12 cellular contexts compared by ENCODE assay signal in genomic region chr4:56619160-56619559, GRCh38.
DNase-seq lines count a peak whose midpoint lies in the region; ATAC-seq and TF ChIP-seq lines count a peak whose summit lies in the region.
"Had no signal": no experiment of that assay in that cellular context is flagged by ENCODE, and none has a peak within 500 bp of the region (broad histone marks: within the 10 kb centered on the region; RNA-seq: fewer than 3 reads in every experiment).

No MANE protein-coding gene starts in this region.

- peak; percentile 45 for DNase-seq in activated CD4-positive, alpha-beta T cell treated with anti-CD3 and anti-CD28 coated beads, Interleukin-2, amount 10 ng/mL, durations not matched to agents 24 days and 14 days
- DNase-seq in activated CD4-positive, alpha-beta T cell treated with anti-CD3 and anti-CD28 coated beads, Interleukin-2, amount 50 U/mL, for 1 hour, result no peak
- peak; percentile 37 for DNase-seq in adipocyte (ENCODE audit: low read depth)
- no peak for DNase-seq in retinal pigment epithelial cell (ENCODE audit: low read depth)
- no peak for DNase-seq in esophagus squamous epithelium (lab: John Stamatoyannopoulos, UW)
- DNase-seq in stimulated activated CD4-positive, alpha-beta T cell treated with anti-CD3 and anti-CD28 coated beads, Interleukin-15, amount 100 ng/mL, for 24 hours, result no peak
- DNase-seq: spleen had no signal

- H3K36me3 ChIP-seq in adipocyte (ENCODE audit: control insufficient read depth, insufficient read depth, low read length, severe bottlenecking) (no peaks in the 10 kb centered on the region), esophagus squamous epithelium (no peaks in the 10 kb centered on the region)
- H3K36me3 ChIP-seq: spleen had no signal

- intact Hi-C loops in activated CD4-positive, alpha-beta T cell treated with anti-CD3 and anti-CD28 coated beads, Interleukin-2, amount 10 ng/mL, durations not matched to agents 24 days and 14 days (cut with micrococcal nuclease), result no loop called here
- intact Hi-C loops in esophagus squamous epithelium (cut with DNase I), result no loop called here

- 25 to 34% methylated on average over 2 of the region's 2 CpGs for WGBS in esophagus squamous epithelium, 2 donors

- no peaks in the 10 kb centered on the region for H3K36me3 Mint-ChIP-seq in activated CD4-positive, alpha-beta T cell treated with anti-CD3 and anti-CD28 coated beads, Interleukin-2, amount 10 ng/mL, durations not matched to agents 24 days and 14 days (ENCODE audit: low read depth)

- peaks cover 17% of the 10 kb centered on the region for H3K27me3 Mint-ChIP-seq in activated CD4-positive, alpha-beta T cell treated with anti-CD3 and anti-CD28 coated beads, Interleukin-2, amount 10 ng/mL, durations not matched to agents 24 days and 14 days

- H3K4me1 Mint-ChIP-seq in activated CD4-positive, alpha-beta T cell treated with anti-CD3 and anti-CD28 coated beads, Interleukin-2, amount 10 ng/mL, durations not matched to agents 24 days and 14 days, result peaks cover 3% of the 10 kb centered on the region

- H3K27me3 ChIP-seq in adipocyte (replicated peaks; ENCODE audit: control insufficient read depth, insufficient read depth, low read length) (peaks cover 23% of the 10 kb centered on the region), esophagus squamous epithelium (peaks cover 0 to 10% (median 0%) of the 10 kb centered on the region in 4 donors)
- H3K27me3 ChIP-seq: spleen had no signal

- H3K4me1 ChIP-seq in adipocyte (ENCODE audit: control insufficient read depth, insufficient read depth, low read length) (no peaks in the 10 kb centered on the region), esophagus squamous epithelium (peaks cover 0 to 52% (median 8%) of the 10 kb centered on the region in 3 donors)
- H3K4me1 ChIP-seq: spleen had no signal

- no peak overlapping the region for H3K27ac ChIP-seq in esophagus squamous epithelium
- H3K27ac ChIP-seq: spleen had no signal

- ATAC-seq in HG03280 (IDR thresholded peaks at IDR 0.05; ENCODE audit: unreplicated experiment), result peak; percentile 82
- no peak for ATAC-seq in HG02973 (IDR thresholded peaks at IDR 0.05; ENCODE audit: unreplicated experiment)
- ATAC-seq: K562 had no signal

- H3K9me3 Mint-ChIP-seq in activated CD4-positive, alpha-beta T cell treated with anti-CD3 and anti-CD28 coated beads, Interleukin-2, amount 10 ng/mL, durations not matched to agents 24 days and 14 days, result peaks cover 3% of the 10 kb centered on the region

- H3K9ac ChIP-seq in adipocyte (ENCODE audit: low read length), result no peak overlapping the region

- TF ChIP-seq CTCF in retinal pigment epithelial cell (conservative IDR thresholded peaks at IDR 0.05; ENCODE audit: low read depth, low read length) (peak; percentile 42), esophagus squamous epithelium (IDR thresholded peaks at IDR 0.05) (no peak)

- no peak overlapping the region for H3K4me3 ChIP-seq in adipocyte (ENCODE audit: low read length)
- H3K4me3 ChIP-seq in retinal pigment epithelial cell (ENCODE audit: low read length), result no peak overlapping the region
- H3K4me3 ChIP-seq in esophagus squamous epithelium, result no peak overlapping the region
- H3K4me3 ChIP-seq: K562, spleen had no signal

- H3K4me3 Mint-ChIP-seq in activated CD4-positive, alpha-beta T cell treated with anti-CD3 and anti-CD28 coated beads, Interleukin-2, amount 10 ng/mL, durations not matched to agents 24 days and 14 days, result no peak overlapping the region
- H3K4me3 Mint-ChIP-seq: B cell, WTC11 had no signal

- TF ChIP-seq POLR2A in esophagus squamous epithelium (IDR thresholded peaks at IDR 0.05), result no peak

- no peaks in the 10 kb centered on the region for H3K9me3 ChIP-seq in adipocyte (ENCODE audit: control insufficient read depth, low read length)
- H3K9me3 ChIP-seq in esophagus squamous epithelium, result peaks cover 0 to under 1% (median 0%) of the 10 kb centered on the region in 3 donors

- H3K27ac Mint-ChIP-seq in activated CD4-positive, alpha-beta T cell treated with anti-CD3 and anti-CD28 coated beads, Interleukin-2, amount 10 ng/mL, durations not matched to agents 24 days and 14 days, result no peak overlapping the region
- H3K27ac Mint-ChIP-seq: B cell, WTC11 had no signal

Comparison
In these comparisons a context has a peak if more than half of its experiments do, and no peak if none do; other contexts are left out.
1. DNase-seq: peak in activated CD4-positive, alpha-beta T cell treated with anti-CD3 and anti-CD28 coated beads, Interleukin-2, amount 10 ng/mL, durations not matched to agents 24 days and 14 days (single experiment) and adipocyte (single experiment); none in activated CD4-positive, alpha-beta T cell treated with anti-CD3 and anti-CD28 coated beads, Interleukin-2, amount 50 U/mL, for 1 hour (single experiment), retinal pigment epithelial cell (single experiment), esophagus squamous epithelium (single experiment) and stimulated activated CD4-positive, alpha-beta T cell treated with anti-CD3 and anti-CD28 coated beads, Interleukin-15, amount 100 ng/mL, for 24 hours (single experiment).